Comparison of ENCODE assay signal across 31 cellular contexts in genomic region chr11:78314753-78315152, GRCh38.
A peak's percentile ranks its signal among the peaks of the same experiment; 100 is the strongest.
DNase-seq lines count a peak whose midpoint lies in the region; ATAC-seq, FAIRE-seq and TF ChIP-seq lines count a peak whose summit lies in the region.
"Had no signal": no experiment of that assay in that cellular context is flagged by ENCODE, and none has a peak within 500 bp of the region (broad histone marks: within the 10 kb centered on the region; RNA-seq: fewer than 3 reads in every experiment).

No MANE protein-coding gene starts in this region.

- POLR2A ChIA-PET in K562 (lab: Yijun Ruan, JAX) = interaction anchor here (0.6 to 1.3 kb wide), 6 partner anchors 9 to 58 kb away, joined by 3 to 8 read pairs (median 4); no protein-coding TSS in a partner anchor

- WGBS in K562 (ENCODE audit: insufficient coverage, low coverage, missing lambda C conversion rate) = 7% methylated on average over 5 of the region's 5 CpGs
- 52% methylated on average over 5 of the region's 5 CpGs for WGBS in lung, 2 donors

- H3K9me3 ChIP-seq in KOPT-K1 (ENCODE audit: insufficient read depth, low read length, poor library complexity, severe bottlenecking) (peaks cover 3% of the 10 kb centered on the region), K562 (replicated peaks; ENCODE audit: control insufficient read depth, insufficient read depth, low read depth, low read length) (no peaks in the 10 kb centered on the region), lung (ENCODE audit: control insufficient read depth in 2 of 2, insufficient read depth in 1 of 2, low read length in 1 of 2) (no peaks in the 10 kb centered on the region)
- H3K9me3 ChIP-seq: BE2C, esophagus muscularis mucosa, lower lobe of right lung, pancreas had no signal

- H3K79me2 ChIP-seq in K562 (ENCODE audit: control insufficient read depth, insufficient read depth, low read length) = peaks cover 83% of the 10 kb centered on the region

- peak overlapping the region; percentile 92 for H3K27ac ChIP-seq in KOPT-K1 (ENCODE audit: low read depth, low read length, poor library complexity, severe bottlenecking)
- peak overlapping the region; percentile 76 for H3K27ac ChIP-seq in K562 (ENCODE audit: extremely low read depth, low read depth, low read length)
- peak overlapping the region; percentile 7 to 14 for H3K27ac ChIP-seq in lung (ENCODE audit: low read depth in 1 of 2, low read length in 1 of 2)
- peak overlapping the region; percentile 58 for H3K27ac ChIP-seq in substantia nigra (ENCODE audit: low read depth, low read length, poor library complexity, severe bottlenecking)
- H3K27ac ChIP-seq: esophagus muscularis mucosa, foreskin keratinocyte, pancreas, skin epidermis had no signal

- no peak for TF ChIP-seq POLR2A in K562 (conservative IDR thresholded peaks at IDR 0.05)

- CTCF ChIA-PET in K562 (lab: Yijun Ruan, JAX; ENCODE audit: low intra/inter-chr PET ratio) = no interaction called here

- peak overlapping the region; percentile 64 to 74; a peak in 3 of 4 replicates for H3K9ac ChIP-seq in K562 (ENCODE audit: insufficient read depth in 1 of 2, low read depth in 2 of 2, low read length in 2 of 2)

- TF ChIP-seq CTCF in K562 (IDR thresholded peaks at IDR 0.05 in 2 of 3, conservative IDR thresholded peaks at IDR 0.05 in 1 of 3; ENCODE audit: insufficient read depth in 2 of 3, low read depth in 1 of 3, low read length in 3 of 3) (no peak), lung (IDR thresholded peaks at IDR 0.05; ENCODE audit: control extremely low read depth, extremely low read depth) (no peak)

- TF ChIP-seq EP300 in K562 (IDR thresholded peaks at IDR 0.05; ENCODE audit: low read length) = peak; percentile 19; the same call in 1 of the 2 replicates

- H2AFZ ChIP-seq in K562 (ENCODE audit: low read depth, low read length) = peak overlapping the region; percentile 88

- H3K36me3 ChIP-seq in KOPT-K1 (ENCODE audit: insufficient read depth, low read length) (no peaks in the 10 kb centered on the region), K562 (ENCODE audit: control insufficient read depth, insufficient read depth, low read length) (no peaks in the 10 kb centered on the region), lung (ENCODE audit: control insufficient read depth in 2 of 2, insufficient read depth in 2 of 2, low read length in 2 of 2) (peaks cover 0 to 1% of the 10 kb centered on the region in 2 donors)
- H3K36me3 ChIP-seq: BE2C, esophagus muscularis mucosa, lower lobe of right lung, pancreas had no signal

- 0 out of 2 replicates have a peak, but pooled peaks cover 3% of the 10 kb centered on the region for H4K20me1 ChIP-seq in K562 (replicated peaks; ENCODE audit: control insufficient read depth, insufficient read depth, low read length)

- no peak for DNase-seq in K562 (ENCODE audit: extremely low read depth in 1 of 4, low spot score in 3 of 4)
- DNase-seq in lung (ENCODE audit: low spot score) = no peak
- DNase-seq in substantia nigra (lab: John Stamatoyannopoulos, UW) = peak in 1 of 49 donors; percentile 30
- DNase-seq in SW 1271 (lab: John Stamatoyannopoulos, UW) = no peak
- DNase-seq in DMS153 (lab: John Stamatoyannopoulos, UW) = no peak
- no peak for DNase-seq in RCC 7860 (ENCODE audit: low spot score)
- DNase-seq: activated CD4-positive, alpha-beta T cell treated with anti-CD3 and anti-CD28 coated beads for 48 hours; anterior cingulate cortex; BE2C; endodermal cell; foreskin keratinocyte; H7; head of caudate nucleus; lower lobe of right lung; NCI-H1417 treated with DMSO at 0.1 percent for 48 hours; NCI-H2029 treated with DMSO at 0.1 percent for 48 hours; NCI-H524 treated with DMSO at 0.1 percent for 48 hours; NK-92 treated with Interleukin-12 subunit alpha and Interleukin-12 subunit beta, amount 100 ng/mL, for 24 hours; pancreas; SHP77; stimulated activated CD4-positive, alpha-beta T cell treated with anti-CD3 and anti-CD28 coated beads, Interleukin-1b, Interleukin-23, amount 100 ng/mL, for 48 hours; stimulated activated naive CD8-positive, alpha-beta T cell treated with anti-CD3 and anti-CD28 coated beads, Interleukin-15, Interleukin-2, amounts not matched to agents 100 U/mL and 50 U/mL, for 24 hours had no signal

- in situ Hi-C loops in K562 (cut with MboI) = no loop called here

- FAIRE-seq in K562 (lab: Jason Lieb, UNC) = no peak
- no peak for FAIRE-seq in RCC 7860 (lab: Jason Lieb, UNC)
- FAIRE-seq: GM12878, GM19239, keratinocyte, pancreas had no signal

- no peak for TF ChIP-seq RAD21 in K562 (CRISPR knock-in tag; conservative IDR thresholded peaks at IDR 0.05 in 1 of 2, IDR thresholded peaks at IDR 0.05 in 1 of 2)

- ATAC-seq in K562 = peak; percentile 27
- no peak for ATAC-seq in lung (ENCODE audit: insufficient read depth, low FRiP score)
- ATAC-seq in HG03280 (IDR thresholded peaks at IDR 0.05; ENCODE audit: unreplicated experiment) = no peak
- ATAC-seq: foreskin keratinocyte; GM12878; natural killer cell treated with Interleukin-12 subunit alpha and Interleukin-12 subunit beta and Interleukin-15 and Interleukin-18, amount 100 ng/mL, for 72 hours; pancreas; stimulated activated naive CD8-positive, alpha-beta T cell treated with anti-CD3 and anti-CD28 coated beads, Interleukin-15, Interleukin-2, amounts not matched to agents 100 U/mL and 50 U/mL, for 24 hours had no signal

- H3K27me3 ChIP-seq in K562 (ENCODE audit: control insufficient read depth in 2 of 2, insufficient read depth in 2 of 2, low read length in 2 of 2) (no peaks in the 10 kb centered on the region), lung (ENCODE audit: control insufficient read depth, insufficient read depth) (no peaks in the 10 kb centered on the region)
- H3K27me3 ChIP-seq: BE2C, esophagus muscularis mucosa, pancreas had no signal

- BruUV-seq in K562 (replicated peaks; lab: Mats Ljungman, UMichigan) = no TSS peak

- H3K4me1 ChIP-seq in K562 (replicated peaks in 1 of 2; ENCODE audit: control insufficient read depth in 2 of 2, insufficient read depth in 2 of 2, low read length in 2 of 2) = peaks cover 18 to 63% of the 10 kb centered on the region in 2 experiments
- H3K4me1 ChIP-seq in lung (ENCODE audit: control insufficient read depth in 2 of 2, insufficient read depth in 2 of 2, low read length in 2 of 2) = peaks cover 17 to 43% of the 10 kb centered on the region in 2 donors
- H3K4me1 ChIP-seq: foreskin keratinocyte had no signal

- peak overlapping the region; percentile 75 for H3K4me2 ChIP-seq in K562 (ENCODE audit: insufficient read depth, low read length)

- peak overlapping the region; percentile 20; the same call in 1 of the 2 replicates for H3K4me3 ChIP-seq in K562
- H3K4me3 ChIP-seq in lung = no peak overlapping the region
- H3K4me3 ChIP-seq: coronary artery, esophagus muscularis mucosa, GM12878, lower lobe of right lung, pancreas, skin epidermis had no signal

- intact Hi-C loops in K562 (cut with micrococcal nuclease) = no loop called here

- no peaks in the 10 kb centered on the region for H3K9me1 ChIP-seq in K562 (ENCODE audit: control insufficient read depth, insufficient read depth, low read length)

TF ChIP-seq in K562, 482 proteins besides CTCF, POLR2A, EP300 and RAD21 (continues in another document):
- TF ChIP-seq, protein P1, sequence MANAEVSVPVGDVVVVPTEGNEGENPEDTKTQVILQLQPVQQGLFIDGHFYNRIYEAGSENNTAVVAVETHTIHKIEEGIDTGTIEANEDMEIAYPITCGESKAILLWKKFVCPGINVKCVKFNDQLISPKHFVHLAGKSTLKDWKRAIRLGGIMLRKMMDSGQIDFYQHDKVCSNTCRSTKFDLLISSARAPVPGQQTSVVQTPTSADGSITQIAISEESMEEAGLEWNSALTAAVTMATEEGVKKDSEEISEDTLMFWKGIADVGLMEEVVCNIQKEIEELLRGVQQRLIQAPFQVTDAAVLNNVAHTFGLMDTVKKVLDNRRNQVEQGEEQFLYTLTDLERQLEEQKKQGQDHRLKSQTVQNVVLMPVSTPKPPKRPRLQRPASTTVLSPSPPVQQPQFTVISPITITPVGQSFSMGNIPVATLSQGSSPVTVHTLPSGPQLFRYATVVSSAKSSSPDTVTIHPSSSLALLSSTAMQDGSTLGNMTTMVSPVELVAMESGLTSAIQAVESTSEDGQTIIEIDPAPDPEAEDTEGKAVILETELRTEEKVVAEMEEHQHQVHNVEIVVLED (CRISPR knock-in tag; IDR thresholded peaks at IDR 0.05) = 0 out of 2 replicates have a peak, but pooled peaks have one; percentile 6
- no peak for TF ChIP-seq ILF3 (IDR thresholded peaks at IDR 0.05; ENCODE audit: borderline replicate concordance)
- TF ChIP-seq ZNF175 (CRISPR knock-in tag; IDR thresholded peaks at IDR 0.05; ENCODE audit: low read depth) = 0 out of 2 replicates have a peak, but pooled peaks have one; percentile 18
- TF ChIP-seq CXXC5 (CRISPR knock-in tag; IDR thresholded peaks at IDR 0.05) = peak; percentile 55
- TF ChIP-seq HDAC1 (IDR thresholded peaks at IDR 0.05) = no peak
- TF ChIP-seq ZNF239 (CRISPR knock-in tag; IDR thresholded peaks at IDR 0.05) = no peak; the same call in none of the 2 replicates
- 0 out of 2 replicates have a peak, but pooled peaks have one; percentile 5 for TF ChIP-seq KLF13 (tag; IDR thresholded peaks at IDR 0.05; ENCODE audit: borderline replicate concordance, low read depth)
- TF ChIP-seq CHD4 (IDR thresholded peaks at IDR 0.05; ENCODE audit: insufficient read depth, insufficient replicate concordance, low read depth, low read length, poor library complexity, severe bottlenecking) = no peak
- TF ChIP-seq ZNF263 (CRISPR knock-in tag; IDR thresholded peaks at IDR 0.05; ENCODE audit: borderline replicate concordance) = no peak
- no peak for TF ChIP-seq TRIM28 (IDR thresholded peaks at IDR 0.05)
- no peak for TF ChIP-seq TCF7 (IDR thresholded peaks at IDR 0.05; ENCODE audit: borderline replicate concordance)
- TF ChIP-seq, protein P2, sequence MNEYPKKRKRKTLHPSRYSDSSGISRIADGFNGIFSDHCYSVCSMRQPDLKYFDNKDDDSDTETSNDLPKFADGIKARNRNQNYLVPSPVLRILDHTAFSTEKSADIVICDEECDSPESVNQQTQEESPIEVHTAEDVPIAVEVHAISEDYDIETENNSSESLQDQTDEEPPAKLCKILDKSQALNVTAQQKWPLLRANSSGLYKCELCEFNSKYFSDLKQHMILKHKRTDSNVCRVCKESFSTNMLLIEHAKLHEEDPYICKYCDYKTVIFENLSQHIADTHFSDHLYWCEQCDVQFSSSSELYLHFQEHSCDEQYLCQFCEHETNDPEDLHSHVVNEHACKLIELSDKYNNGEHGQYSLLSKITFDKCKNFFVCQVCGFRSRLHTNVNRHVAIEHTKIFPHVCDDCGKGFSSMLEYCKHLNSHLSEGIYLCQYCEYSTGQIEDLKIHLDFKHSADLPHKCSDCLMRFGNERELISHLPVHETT (CRISPR knock-in tag; conservative IDR thresholded peaks at IDR 0.05 in 1 of 2, IDR thresholded peaks at IDR 0.05 in 1 of 2) = 0 out of 4 replicates have a peak, but pooled peaks of 1 of the 2 experiments have one; percentile 45
- TF ChIP-seq MAZ (CRISPR knock-in tag; conservative IDR thresholded peaks at IDR 0.05 in 1 of 2, IDR thresholded peaks at IDR 0.05 in 1 of 2) = peak; percentile 32 to 54; a peak in 1 of 4 replicates

Comparison
In these comparisons a context has a peak if more than half of its experiments do, and no peak if none do; other contexts are left out.
1. H3K27ac ChIP-seq: peak in every context shown above with its lines; median percentile 92 in KOPT-K1; 76 in K562; 58 in substantia nigra; 10 in lung.